In the genomic region with DNA sequence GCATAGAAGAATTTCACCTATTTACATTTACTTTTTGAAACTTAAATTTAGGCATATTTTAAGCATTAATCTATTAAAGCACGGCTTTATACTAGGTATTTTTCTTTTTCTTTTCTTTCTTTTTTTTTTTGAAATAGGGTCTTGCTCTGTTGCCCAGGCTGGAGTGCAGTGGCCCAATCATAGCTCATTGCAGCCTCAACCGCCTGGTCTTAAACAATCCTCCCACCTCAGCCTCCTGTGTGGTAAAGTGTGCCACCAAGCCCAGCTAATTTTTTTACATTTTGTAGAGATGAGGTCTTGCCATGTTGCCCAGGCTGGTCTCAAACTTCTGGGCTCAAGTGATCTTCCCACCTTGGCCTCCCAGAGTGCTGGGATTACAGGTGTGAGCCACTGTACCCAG, we compare ENCODE assay signal across 8 cellular contexts. TPM values are rescaled to one million over a fixed set of nuclear protein-coding genes. Genes with fewer than 3 reads are reported as not detected.
A peak's percentile ranks its signal among the peaks of the same experiment; 100 is the strongest.
DNase-seq lines count a peak whose midpoint lies in the region; ATAC-seq, FAIRE-seq and TF ChIP-seq lines count a peak whose summit lies in the region.
"Not testable (repeated sequence)": the region's sequence is repeated elsewhere in the genome, so short reads cannot be mapped to it uniquely, and the experiment has no call there.

No MANE protein-coding gene starts in this region.

- H3K4me2 ChIP-seq in keratinocyte (ENCODE audit: control insufficient read depth, extremely low read depth, insufficient read depth, low read depth, low read length), result peak overlapping the region; percentile 76

- H3K4me1 Mint-ChIP-seq in HFFc6 (ENCODE audit: low read depth) (peaks cover 77% of the 10 kb centered on the region), T-helper 17 cell (peaks cover 24% of the 10 kb centered on the region)

- not testable (repeated sequence) for H3K79me2 ChIP-seq in keratinocyte (ENCODE audit: control insufficient read depth, insufficient read depth, low read length)

- peak overlapping the region; percentile 75 for H3K9ac ChIP-seq in keratinocyte (ENCODE audit: control insufficient read depth, extremely low read depth, insufficient read depth, low read length)
- peak overlapping the region in 1 of 5 donors; percentile 15 for H3K9ac ChIP-seq in subcutaneous abdominal adipose tissue (ENCODE audit: low read length in 5 of 5)

- H3K27ac ChIP-seq in adrenal gland (peak overlapping the region; percentile 82 to 91 (median 90)), epithelial cell of prostate (peak overlapping the region; percentile 99), keratinocyte (ENCODE audit: control insufficient read depth, insufficient read depth, low read length) (peak overlapping the region; percentile 95), psoas muscle (peak overlapping the region; percentile 67), subcutaneous abdominal adipose tissue (ENCODE audit: low read depth, low read length) (peak overlapping the region; percentile 72), aorta (ENCODE audit: low read depth in 1 of 2, low read length in 2 of 2) (peak overlapping the region; percentile 49 to 87)

- not testable (repeated sequence) for H4K20me1 ChIP-seq in keratinocyte (ENCODE audit: control insufficient read depth, extremely low read depth, insufficient read depth, low read length)

- H3K36me3 ChIP-seq in adrenal gland (replicated peaks in 1 of 2); keratinocyte (ENCODE audit: control insufficient read depth in 2 of 2, extremely low read depth in 1 of 2, insufficient read depth in 2 of 2, low read length in 2 of 2); psoas muscle (ENCODE audit: insufficient read depth in 1 of 2, low read depth in 1 of 2); subcutaneous abdominal adipose tissue (ENCODE audit: control insufficient read depth in 5 of 5, insufficient read depth in 5 of 5, low read length in 5 of 5); aorta (ENCODE audit: control insufficient read depth in 1 of 2, insufficient read depth in 2 of 2, low read length in 1 of 2): not testable (repeated sequence)

- not testable (repeated sequence) for H3K9me1 ChIP-seq in keratinocyte (ENCODE audit: control insufficient read depth, extremely low read depth, insufficient read depth, low read length)

- H3K4me1 ChIP-seq in adrenal gland (replicated peaks in 1 of 2), result peaks cover 31 to 37% of the 10 kb centered on the region in 2 donors
- peaks cover 22% of the 10 kb centered on the region for H3K4me1 ChIP-seq in keratinocyte (ENCODE audit: control insufficient read depth, extremely low read depth, insufficient read depth, low read length)
- H3K4me1 ChIP-seq in psoas muscle, result peaks cover 12% of the 10 kb centered on the region
- H3K4me1 ChIP-seq in subcutaneous abdominal adipose tissue (ENCODE audit: control insufficient read depth in 5 of 5, insufficient read depth in 5 of 5, low read length in 5 of 5), result peaks cover 0 to 27% (median 20%) of the 10 kb centered on the region in 5 donors
- H3K4me1 ChIP-seq in aorta (ENCODE audit: control insufficient read depth in 1 of 2, insufficient read depth in 2 of 2, low read length in 2 of 2), result not testable (repeated sequence)

- not testable (repeated sequence) for FAIRE-seq in keratinocyte (lab: Jason Lieb, UNC)

- DNase-seq in HFFc6; T-helper 17 cell; adrenal gland; epithelial cell of prostate (ENCODE audit: low read depth, low spot score); keratinocyte (ENCODE audit: low read depth, low spot score); psoas muscle; aorta: not testable (repeated sequence)

- H3K27ac Mint-ChIP-seq in HFFc6 (peak overlapping the region; percentile 100), T-helper 17 cell (peak overlapping the region; percentile 79)

- not testable (repeated sequence) for H3K4me3 Mint-ChIP-seq in HFFc6, T-helper 17 cell

- not testable (repeated sequence) for H2AFZ ChIP-seq in keratinocyte (ENCODE audit: control insufficient read depth, low read length)

- H3K9me3 ChIP-seq in T-helper 17 cell (ENCODE audit: control insufficient read depth, low read length, poor library complexity, severe bottlenecking); adrenal gland (replicated peaks in 1 of 3); keratinocyte (ENCODE audit: control insufficient read depth, low read depth, low read length); psoas muscle; subcutaneous abdominal adipose tissue (ENCODE audit: control insufficient read depth in 5 of 5, low read length in 5 of 5); aorta (ENCODE audit: control insufficient read depth, low read length): not testable (repeated sequence)

- dilution Hi-C loops in keratinocyte (cut with MboI; ENCODE audit: extremely low pct_ligation_motif_present, low sequenced_read_pairs), result loop anchor here (25.0 kb wide), 1 partner anchor 94 kb away; a partner anchor contains a TSS

- not testable (repeated sequence) for H3K27me3 Mint-ChIP-seq in HFFc6 (ENCODE audit: insufficient read depth); T-helper 17 cell

- H3K27me3 ChIP-seq in adrenal gland; keratinocyte (ENCODE audit: control insufficient read depth, extremely low read depth, insufficient read depth, low read length); psoas muscle (ENCODE audit: insufficient read depth in 3 of 3, low read length in 2 of 3); subcutaneous abdominal adipose tissue (ENCODE audit: control insufficient read depth in 5 of 5, insufficient read depth in 4 of 5, low read length in 5 of 5); aorta (ENCODE audit: control insufficient read depth in 1 of 2, insufficient read depth in 2 of 2, low read length in 1 of 2): not testable (repeated sequence)

- H3K36me3 Mint-ChIP-seq in HFFc6 (ENCODE audit: low read depth); T-helper 17 cell (ENCODE audit: low read depth): not testable (repeated sequence)

- H3K9me3 Mint-ChIP-seq in HFFc6, result not testable (repeated sequence)

- not testable (repeated sequence) for TF ChIP-seq POLR2A in adrenal gland (IDR thresholded peaks at IDR 0.05)

- not testable (repeated sequence) for ATAC-seq in T-helper 17 cell; psoas muscle; aorta (ENCODE audit: low FRiP score)

- intact Hi-C loops in adrenal gland (cut with DNase I) (loop anchor here (5.0 kb wide), 1 partner anchor 69 kb away; no protein-coding TSS in a partner anchor), psoas muscle (cut with DNase I) (loop anchor here (5.0 kb wide), 2 partner anchors 69 to 84 kb away; a partner anchor contains a TSS), aorta (cut with DNase I) (loop anchor here (2.0 to 10.0 kb wide), 3 partner anchors 68 to 646 kb away; no protein-coding TSS in a partner anchor)

- not testable (repeated sequence) for H3K4me3 ChIP-seq in adrenal gland; keratinocyte (ENCODE audit: control insufficient read depth in 2 of 3, extremely low read depth in 1 of 3, insufficient read depth in 2 of 3, low read depth in 1 of 3, low read length in 3 of 3); psoas muscle; subcutaneous abdominal adipose tissue (ENCODE audit: low read depth in 1 of 5, low read length in 5 of 5); aorta (ENCODE audit: low read length in 2 of 2)

- not testable (repeated sequence) for TF ChIP-seq CTCF in HFFc6 (IDR thresholded peaks at IDR 0.05); adrenal gland (IDR thresholded peaks at IDR 0.05); keratinocyte (optimal IDR thresholded peaks at IDR 0.05 in 1 of 3, IDR thresholded peaks at IDR 0.05 in 1 of 3, conservative IDR thresholded peaks at IDR 0.05 in 1 of 3; ENCODE audit: extremely low read depth in 1 of 3, insufficient read depth in 2 of 3, low read length in 3 of 3); psoas muscle (IDR thresholded peaks at IDR 0.05)

- 91 to 99% (median 96%) methylated on average over 2 of the region's 2 CpGs for WGBS in adrenal gland, 4 donors
- WGBS in psoas muscle, 3 donors, result 92 to 97% (median 92%) methylated on average over 2 of the region's 2 CpGs
- 78 to 85% methylated on average over 2 of the region's 2 CpGs for WGBS in aorta, 2 donors

RNA-seq across cellular contexts. Expression of a gene that starts 2.9 kb away (rescaled TPM):
- total RNA-seq in HFFc6 (2021; fragmentation: NEBNext Ultra II Directional; extraction: Animal tissue kit (Norgen Biotek cat#: 25700)), result 100 to 1,000 TPM; 468 to 851 (median 784) TPM
- total RNA-seq in T-helper 17 cell (10 to 100 TPM; 33.5 to 47.2 TPM), adrenal gland (100 to 1,000 TPM; 232 to 405 (median 290) TPM), psoas muscle (100 to 1,000 TPM; 102 to 249 (median 113) TPM), aorta (100 to 1,000 TPM; 115 to 140 TPM)
- polyA plus RNA-seq in adrenal gland (100 to 1,000 TPM in 1 of 3 donors, 10 to 100 TPM in 2; 53.9 to 345 (median 60.3) TPM), keratinocyte (41.5 to 88.9 TPM (median 65.6 TPM) in 3 replicates), psoas muscle (100 to 1,000 TPM in 1 of 3 donors, 10 to 100 TPM in 2; 46.0 to 202 (median 64.3) TPM), aorta (100 to 1,000 TPM in 1 of 2 donors, 10 to 100 TPM in 1; 97.7 to 119 TPM)
- polyA plus RNA-seq in keratinocyte (2011; ENCODE audit: low read depth), result 51.8 TPM
- polyA plus RNA-seq in keratinocyte (2011; cell fraction: cytosol; rRNA removed), result 43.8 and 91.4 TPM in 2 replicates
- polyA plus RNA-seq in keratinocyte (2011; cell fraction: nucleus; rRNA removed), result 89.8 and 94.0 TPM in 2 replicates
- 45.9 and 67.9 TPM in 2 replicates for polyA plus RNA-seq in keratinocyte (2012; ENCODE audit: low replicate concordance)
- 93.1 to 182 TPM (median 118 TPM) in 3 replicates for polyA minus RNA-seq in keratinocyte
- polyA minus RNA-seq in keratinocyte (2011; cell fraction: cytosol; rRNA and poly(A)+ RNA removed), result 34.3 TPM
- polyA minus RNA-seq in keratinocyte (2011; cell fraction: nucleus; rRNA and poly(A)+ RNA removed), result 83.6 and 130 TPM in 2 replicates
